10 cellular contexts compared by ENCODE assay signal in the genomic region with DNA sequence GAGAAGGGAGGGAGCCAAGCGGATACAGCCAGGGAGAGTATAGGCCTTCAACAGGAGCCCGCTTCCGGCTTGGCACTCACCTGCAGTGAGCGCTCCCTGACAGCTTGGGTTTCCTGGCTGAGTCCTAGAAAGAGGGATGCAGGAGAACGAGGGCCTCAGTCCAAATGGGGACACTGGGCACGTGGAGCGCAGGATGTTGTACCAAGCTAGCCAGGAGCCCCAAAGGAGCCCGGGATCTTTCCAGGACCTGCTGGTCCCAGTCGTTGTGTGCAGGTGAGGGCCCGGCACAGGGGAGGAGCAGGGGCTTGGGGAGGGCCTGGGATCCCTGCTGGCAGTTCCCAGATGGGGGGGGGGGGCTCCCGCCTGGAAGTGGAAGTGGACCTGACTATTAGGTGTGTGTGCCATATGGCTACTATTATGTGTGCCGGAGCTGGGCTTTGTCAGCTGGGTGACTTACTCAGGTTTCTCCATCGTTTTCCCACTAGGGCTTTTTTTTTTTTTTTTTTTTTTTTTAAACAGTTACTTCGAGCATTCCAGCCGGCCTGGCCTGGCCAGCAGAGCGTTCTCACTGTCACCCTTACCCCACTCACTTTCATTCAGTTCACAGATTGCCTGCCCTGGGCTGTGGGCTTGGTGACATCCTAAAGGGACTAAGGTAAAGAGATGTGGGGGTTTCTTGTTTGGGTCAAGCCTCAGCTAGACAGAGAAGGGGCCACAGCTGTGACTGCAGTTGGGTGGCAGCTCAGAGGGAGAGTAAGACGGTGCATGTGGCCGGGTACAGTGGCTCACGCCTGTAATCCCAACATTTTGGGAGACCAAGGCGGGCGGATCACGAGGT. TPM values are rescaled to one million over a fixed set of nuclear protein-coding genes. Genes with fewer than 3 reads are reported as not detected.
DNase-seq lines count a peak whose midpoint lies in the region; ATAC-seq and TF ChIP-seq lines count a peak whose summit lies in the region.
"Had no signal": no experiment of that assay in that cellular context is flagged by ENCODE, and none has a peak within 500 bp of the region (broad histone marks: within the 10 kb centered on the region; RNA-seq: fewer than 3 reads in every experiment).

No MANE protein-coding gene starts in this region.

- H3K27me3 ChIP-seq in Caco-2 (replicated peaks; ENCODE audit: control insufficient read depth, insufficient read depth, low read length) (no peaks in the 10 kb centered on the region), adipocyte (replicated peaks; ENCODE audit: control insufficient read depth, insufficient read depth, low read length) (no peaks in the 10 kb centered on the region), prostate gland (replicated peaks; ENCODE audit: insufficient read depth) (no peaks in the 10 kb centered on the region)

- no peak for DNase-seq in Caco-2
- DNase-seq in adipocyte (ENCODE audit: low read depth), result peak; percentile 50
- DNase-seq in glutamatergic neuron, result no peak
- DNase-seq in prostate gland (ENCODE audit: low spot score), result no peak
- DNase-seq in activated CD8-positive, alpha-beta T cell treated with anti-CD3 and anti-CD28 coated beads for 36 hours, result no peak
- DNase-seq in AML-193 (lab: John Stamatoyannopoulos, UW), result no peak
- DNase-seq in MV-4-11 (lab: John Stamatoyannopoulos, UW), result no peak
- DNase-seq in NOMO-1 (lab: John Stamatoyannopoulos, UW; ENCODE audit: unreplicated experiment in 2 of 2), result no peak

- BruUV-seq in Caco-2 (replicated peaks; lab: Mats Ljungman, UMichigan), result no TSS peak

- H3K4me1 Mint-ChIP-seq in Caco-2 (ENCODE audit: low read depth, unreplicated experiment), result peaks cover 25% of the 10 kb centered on the region
- peaks cover 42% of the 10 kb centered on the region for H3K4me1 Mint-ChIP-seq in glutamatergic neuron (ENCODE audit: low read depth, unreplicated experiment)
- H3K4me1 Mint-ChIP-seq in activated CD8-positive, alpha-beta T cell treated with anti-CD3 and anti-CD28 coated beads for 36 hours (ENCODE audit: low read depth), result peaks cover 21% of the 10 kb centered on the region

- H3K36me3 ChIP-seq in Caco-2 (ENCODE audit: control insufficient read depth, insufficient read depth, low read length) (peaks cover 1% of the 10 kb centered on the region), adipocyte (ENCODE audit: control insufficient read depth, insufficient read depth, low read length, severe bottlenecking) (no peaks in the 10 kb centered on the region), prostate gland (no peaks in the 10 kb centered on the region)

- H3K36me3 Mint-ChIP-seq in Caco-2 (ENCODE audit: insufficient read depth, unreplicated experiment) (peaks cover 32% of the 10 kb centered on the region), glutamatergic neuron (ENCODE audit: unreplicated experiment) (peaks cover 5% of the 10 kb centered on the region)
- H3K36me3 Mint-ChIP-seq in activated CD8-positive, alpha-beta T cell treated with anti-CD3 and anti-CD28 coated beads for 36 hours (ENCODE audit: low read depth), result no peaks in the 10 kb centered on the region

- H3K4me3 ChIP-seq in Caco-2 (ENCODE audit: low read depth, low read length) (no peak overlapping the region), adipocyte (ENCODE audit: low read length) (peak overlapping the region; percentile 93), prostate gland (peak overlapping the region in 1 of 2 donors; percentile 80)

- intact Hi-C loops in Caco-2 (cut with micrococcal nuclease; ENCODE audit: unreplicated experiment) (no loop called here), prostate gland (cut with DNase I) (loop anchor here (10.0 kb wide), 1 partner anchor 125 kb away; no protein-coding TSS in a partner anchor)
- intact Hi-C loops in activated CD8-positive, alpha-beta T cell treated with anti-CD3 and anti-CD28 coated beads for 36 hours (cut with micrococcal nuclease), result no loop called here

- CTCF ChIA-PET in Caco-2 (lab: Charles Lee), result no interaction called here
- CTCF ChIA-PET in activated CD8-positive, alpha-beta T cell treated with anti-CD3 and anti-CD28 coated beads for 36 hours (lab: Charles Lee), result interaction anchor here (0.6 to 3.7 kb wide), 7 partner anchors 10 to 177 kb away, joined by 3 to 25 read pairs (median 3); partner anchors contain the start of gene FASTK

- H3K9ac ChIP-seq in adipocyte (ENCODE audit: low read length), result peak overlapping the region; percentile 90

- POLR2A ChIA-PET in Caco-2 (lab: Charles Lee), result no interaction called here
- POLR2A ChIA-PET in activated CD8-positive, alpha-beta T cell treated with anti-CD3 and anti-CD28 coated beads for 36 hours (lab: Charles Lee), result interaction anchor here (1.1 kb wide), 1 partner anchor 12 kb away, joined by 3 read pairs; no protein-coding TSS in a partner anchor

- no peak for ATAC-seq in activated CD8-positive, alpha-beta T cell treated with anti-CD3 and anti-CD28 coated beads for 36 hours
- ATAC-seq: HCT116 had no signal

- H3K4me3 Mint-ChIP-seq in Caco-2 (ENCODE audit: unreplicated experiment), result peak overlapping the region; percentile 65
- peak overlapping the region; percentile 98 for H3K4me3 Mint-ChIP-seq in glutamatergic neuron (ENCODE audit: unreplicated experiment)
- H3K4me3 Mint-ChIP-seq in activated CD8-positive, alpha-beta T cell treated with anti-CD3 and anti-CD28 coated beads for 36 hours, result no peak overlapping the region

- peak overlapping the region; percentile 83 for H3K27ac ChIP-seq in prostate gland

- H3K27me3 Mint-ChIP-seq in Caco-2 (ENCODE audit: insufficient read depth, unreplicated experiment), result no peaks in the 10 kb centered on the region
- peaks cover 37% of the 10 kb centered on the region for H3K27me3 Mint-ChIP-seq in glutamatergic neuron (ENCODE audit: unreplicated experiment)
- peaks cover 17% of the 10 kb centered on the region for H3K27me3 Mint-ChIP-seq in activated CD8-positive, alpha-beta T cell treated with anti-CD3 and anti-CD28 coated beads for 36 hours

- H3K9me3 Mint-ChIP-seq in Caco-2 (ENCODE audit: unreplicated experiment) (no peaks in the 10 kb centered on the region), glutamatergic neuron (ENCODE audit: unreplicated experiment) (peaks cover 35% of the 10 kb centered on the region)
- no peaks in the 10 kb centered on the region for H3K9me3 Mint-ChIP-seq in activated CD8-positive, alpha-beta T cell treated with anti-CD3 and anti-CD28 coated beads for 36 hours
- H3K9me3 Mint-ChIP-seq: stimulated activated naive CD8-positive, alpha-beta T cell treated with anti-CD3 and anti-CD28 coated beads, Interleukin-15, Interleukin-2, amounts not matched to agents 100 ng/mL and 50 ng/mL, for 24 hours had no signal

- H3K9me3 ChIP-seq in Caco-2, result no peaks in the 10 kb centered on the region
- no peaks in the 10 kb centered on the region for H3K9me3 ChIP-seq in adipocyte (ENCODE audit: control insufficient read depth, low read length)
- no peaks in the 10 kb centered on the region for H3K9me3 ChIP-seq in prostate gland

- H3K27ac Mint-ChIP-seq in Caco-2 (ENCODE audit: unreplicated experiment) (peak overlapping the region; percentile 24), glutamatergic neuron (ENCODE audit: unreplicated experiment) (peak overlapping the region; percentile 100)
- H3K27ac Mint-ChIP-seq in activated CD8-positive, alpha-beta T cell treated with anti-CD3 and anti-CD28 coated beads for 36 hours, result no peak overlapping the region

- no peak for TF ChIP-seq POLR2A in prostate gland (IDR thresholded peaks at IDR 0.05)

- WGBS in prostate gland, result 72% methylated on average over 22 of the region's 22 CpGs

- TF ChIP-seq CTCF in Caco-2 (IDR thresholded peaks at IDR 0.05; ENCODE audit: insufficient read depth in 1 of 2, low read depth in 1 of 2, low read length in 1 of 2, severe bottlenecking in 1 of 2, unreplicated experiment in 1 of 2) (no peak), glutamatergic neuron (IDR thresholded peaks at IDR 0.05; ENCODE audit: partially characterized antibody, unreplicated experiment) (no peak), prostate gland (IDR thresholded peaks at IDR 0.05) (no peak)
- no peak for TF ChIP-seq CTCF in activated CD8-positive, alpha-beta T cell treated with anti-CD3 and anti-CD28 coated beads for 36 hours (IDR thresholded peaks at IDR 0.05)

- H3K4me1 ChIP-seq in Caco-2 (peaks cover 17% of the 10 kb centered on the region), adipocyte (ENCODE audit: control insufficient read depth, insufficient read depth, low read length) (peaks cover 76% of the 10 kb centered on the region), prostate gland (replicated peaks) (peaks cover 16% of the 10 kb centered on the region)

RNA-seq across cellular contexts. Expression of gene AGAP3, which starts 3.8 kb away (rescaled TPM):
- total RNA-seq in Caco-2 (2022) (70.2 and 76.6 TPM in 2 replicates), glutamatergic neuron (ENCODE audit: unreplicated experiment) (406 TPM), prostate gland (100 to 1,000 TPM in 1 of 2 donors, 10 to 100 TPM in 1; 80.3 to 112 TPM)
- 10 to 100 TPM; 20.6 to 22.0 TPM for total RNA-seq in activated CD8-positive, alpha-beta T cell treated with anti-CD3 and anti-CD28 coated beads for 36 hours

RNA-seq across cellular contexts. Expression of gene TMUB1, which starts 6.8 kb away (rescaled TPM):
- total RNA-seq in Caco-2 (2022), result 68.1 and 75.0 TPM in 2 replicates
- total RNA-seq in glutamatergic neuron (ENCODE audit: unreplicated experiment), result 45.7 TPM
- total RNA-seq in prostate gland, result 10 to 100 TPM; 79.8 to 99.4 TPM
- 10 to 100 TPM; 59.7 to 64.2 TPM for total RNA-seq in activated CD8-positive, alpha-beta T cell treated with anti-CD3 and anti-CD28 coated beads for 36 hours

RNA-seq across cellular contexts. Expression of gene FASTK, which starts 9.5 kb away (rescaled TPM):
- total RNA-seq in Caco-2 (2022) (114 and 119 TPM in 2 replicates), glutamatergic neuron (ENCODE audit: unreplicated experiment) (64.7 TPM), prostate gland (100 to 1,000 TPM; 107 to 122 TPM)
- 10 to 100 TPM; 54.0 to 59.4 TPM for total RNA-seq in activated CD8-positive, alpha-beta T cell treated with anti-CD3 and anti-CD28 coated beads for 36 hours

RNA-seq across cellular contexts. Expression of gene SLC4A2, which starts 30.7 kb away (rescaled TPM):
- 249 and 255 TPM in 2 replicates for total RNA-seq in Caco-2 (2022)
- 99.4 TPM for total RNA-seq in glutamatergic neuron (ENCODE audit: unreplicated experiment)
- total RNA-seq in prostate gland, result 100 to 1,000 TPM in 1 of 2 donors, 10 to 100 TPM in 1; 77.1 to 141 TPM
- 10 to 100 TPM; 42.7 to 46.1 TPM for total RNA-seq in activated CD8-positive, alpha-beta T cell treated with anti-CD3 and anti-CD28 coated beads for 36 hours

RNA-seq across cellular contexts. Expression of gene CDK5, which starts 32.4 kb away (rescaled TPM):
- 23.8 and 25.2 TPM in 2 replicates for total RNA-seq in Caco-2 (2022)
- total RNA-seq in glutamatergic neuron (ENCODE audit: unreplicated experiment), result 52.9 TPM
- total RNA-seq in prostate gland, result 10 to 100 TPM; 13.1 to 18.5 TPM
- 10 to 100 TPM in 1 of 2 experiments, 1 to 10 TPM in 1; 9.9 to 10.4 TPM for total RNA-seq in activated CD8-positive, alpha-beta T cell treated with anti-CD3 and anti-CD28 coated beads for 36 hours
